In genomic region chr5:51380603-51381207, GRCh38 we compare ENCODE assay signal across 9 cellular contexts. TPM values are rescaled to one million over a fixed set of nuclear protein-coding genes. Genes with fewer than 3 reads are reported as not detected.
DNase-seq lines count a peak whose midpoint lies in the region; ATAC-seq, FAIRE-seq and TF ChIP-seq lines count a peak whose summit lies in the region.
"Had no signal": no experiment of that assay in that cellular context is flagged by ENCODE, and none has a peak within 500 bp of the region (broad histone marks: within the 10 kb centered on the region; RNA-seq: fewer than 3 reads in every experiment).

No MANE protein-coding gene starts in this region.

- no peaks in the 10 kb centered on the region for H3K36me3 Mint-ChIP-seq in WTC11
- no peaks in the 10 kb centered on the region for H3K36me3 Mint-ChIP-seq in mesothelial cell of epicardium
- H3K36me3 Mint-ChIP-seq: IgD-negative memory B cell had no signal

- DNase-seq in DMS79 (lab: John Stamatoyannopoulos, UW) (peak; percentile 36), WTC11 (ENCODE audit: low spot score) (peak; percentile 32), mesothelial cell of epicardium (ENCODE audit: low spot score in 2 of 2, unreplicated experiment in 2 of 2) (no peak), GM12891 (ENCODE audit: insufficient read length, low spot score) (no peak)
- no peak for DNase-seq in activated CD4-positive, CD25-positive, alpha-beta regulatory T cell treated with anti-CD3 and anti-CD28 coated beads, Interleukin-2, amount 50 U/mL, for 72 hours
- no peak for DNase-seq in effector CD8-positive, alpha-beta T cell (lab: John Stamatoyannopoulos, UW)

- TF ChIP-seq EP300 in Ishikawa (IDR thresholded peaks at IDR 0.05; ENCODE audit: borderline replicate concordance): no peak

- H3K4me1 Mint-ChIP-seq in WTC11 (peaks cover 89% of the 10 kb centered on the region), mesothelial cell of epicardium (peaks cover 65% of the 10 kb centered on the region)

- peak; percentile 39 for TF ChIP-seq CTCF in WTC11 (IDR thresholded peaks at IDR 0.05)
- TF ChIP-seq CTCF in mesothelial cell of epicardium (IDR thresholded peaks at IDR 0.05; ENCODE audit: unreplicated experiment): peak; percentile 71

- H3K27ac Mint-ChIP-seq in WTC11 (no peak overlapping the region), mesothelial cell of epicardium (no peak overlapping the region)
- H3K27ac Mint-ChIP-seq: IgD-negative memory B cell had no signal

- no peak for ATAC-seq in WTC11
- ATAC-seq in HG03159 (IDR thresholded peaks at IDR 0.05; ENCODE audit: unreplicated experiment): no peak

- peak; percentile 62 for TF ChIP-seq RAD21 in Ishikawa (IDR thresholded peaks at IDR 0.05; ENCODE audit: low read depth)

- CTCF ChIA-PET in WTC11 (lab: Charles Lee): interaction anchor here (1.5 kb wide), 2 partner anchors 14 to 411 kb away, joined by 3 to 7 read pairs; no protein-coding TSS in a partner anchor

- H3K4me3 Mint-ChIP-seq in WTC11 (no peak overlapping the region; the same call in 1 of the 2 replicates), mesothelial cell of epicardium (peak overlapping the region; percentile 93)
- H3K4me3 Mint-ChIP-seq: IgD-negative memory B cell had no signal

- H3K9me3 Mint-ChIP-seq in WTC11 (no peaks in the 10 kb centered on the region), mesothelial cell of epicardium (no peaks in the 10 kb centered on the region)

- POLR2A ChIA-PET in WTC11 (lab: Charles Lee): no interaction called here

- TF ChIP-seq POLR2A in GM12891 (IDR thresholded peaks at IDR 0.05; ENCODE audit: low read depth, low read length): no peak

- no peak for FAIRE-seq in GM12891 (lab: Jason Lieb, UNC)

- peaks cover 100% of the 10 kb centered on the region for H3K27me3 Mint-ChIP-seq in WTC11 (ENCODE audit: low read depth)
- peaks cover 49% of the 10 kb centered on the region for H3K27me3 Mint-ChIP-seq in mesothelial cell of epicardium (ENCODE audit: low read depth)

TF ChIP-seq in Ishikawa, 13 proteins besides CTCF, POLR2A, EP300 and RAD21 (continues in another document):
- TF ChIP-seq ZBTB7A (IDR thresholded peaks at IDR 0.05; ENCODE audit: low read depth): no peak
- TF ChIP-seq TEAD4 (IDR thresholded peaks at IDR 0.05): no peak
- TF ChIP-seq YY1 (IDR thresholded peaks at IDR 0.05; ENCODE audit: low read depth): no peak
- TF ChIP-seq MAX (IDR thresholded peaks at IDR 0.05): no peak
- no peak for TF ChIP-seq FOXM1 (IDR thresholded peaks at IDR 0.05; ENCODE audit: borderline replicate concordance, low read depth)
- TF ChIP-seq CREB1 (IDR thresholded peaks at IDR 0.05; ENCODE audit: low read depth): no peak
- no peak for TF ChIP-seq TCF12 (IDR thresholded peaks at IDR 0.05; ENCODE audit: low read depth)
- TF ChIP-seq CEBPB (IDR thresholded peaks at IDR 0.05): no peak

TF ChIP-seq in WTC11, 78 proteins besides CTCF, POLR2A, EP300 and RAD21 (continues in another document):
- TF ChIP-seq EMX1 (CRISPR knock-in tag; IDR thresholded peaks at IDR 0.05): no peak
- no peak for TF ChIP-seq ZNF263 (CRISPR knock-in tag; IDR thresholded peaks at IDR 0.05; ENCODE audit: low read depth)
- TF ChIP-seq E2F5 (CRISPR knock-in tag; IDR thresholded peaks at IDR 0.05): no peak
- TF ChIP-seq SP1 (CRISPR knock-in tag; conservative IDR thresholded peaks at IDR 0.05): no peak
- TF ChIP-seq FOXJ3 (CRISPR knock-in tag; IDR thresholded peaks at IDR 0.05; ENCODE audit: borderline replicate concordance): no peak
- TF ChIP-seq ATF3 (CRISPR knock-in tag; conservative IDR thresholded peaks at IDR 0.05): no peak
- no peak for TF ChIP-seq MLX (CRISPR knock-in tag; IDR thresholded peaks at IDR 0.05)
- TF ChIP-seq KAT7 (CRISPR knock-in tag; IDR thresholded peaks at IDR 0.05; ENCODE audit: borderline replicate concordance): no peak
- no peak for TF ChIP-seq ZNF317 (CRISPR knock-in tag; IDR thresholded peaks at IDR 0.05; ENCODE audit: borderline replicate concordance, low read depth)

TF ChIP-seq in GM12891, 5 proteins besides CTCF, POLR2A, EP300 and RAD21:
- TF ChIP-seq POLR2AphosphoS5 (IDR thresholded peaks at IDR 0.05; ENCODE audit: low read depth, low read length): no peak
- TF ChIP-seq POU2F2 (IDR thresholded peaks at IDR 0.05; ENCODE audit: low read depth, low read length): no peak
- no peak for TF ChIP-seq PAX5 (IDR thresholded peaks at IDR 0.05; ENCODE audit: insufficient read depth, low read length, severe bottlenecking)
- TF ChIP-seq SPI1 (IDR thresholded peaks at IDR 0.05; ENCODE audit: low read depth, low read length): no peak
- TF ChIP-seq TAF1 (IDR thresholded peaks at IDR 0.05; ENCODE audit: low read depth, low read length): no peak
TF ChIP-seq in GM12891: peak in this region for 0.

RNA-seq across cellular contexts. Expression of gene ISL1, which starts 2.5 kb away (rescaled TPM):
- total RNA-seq in WTC11 (2021) (0.07 to 0.18 TPM in 2 of 3 replicates, not detected in the other), mesothelial cell of epicardium (12.0 to 14.7 TPM (median 13.7 TPM) in 3 replicates)
- not detected for polyA plus RNA-seq in GM12891 (2012; ENCODE audit: low read depth, missing spikeins)
- polyA plus RNA-seq: IgD-negative memory B cell had no signal

Comparison
In these comparisons a context has a peak if more than half of its experiments do, and no peak if none do; other contexts are left out.
1. DNase-seq: peak in DMS79 (single experiment) and WTC11 (single experiment); none in mesothelial cell of epicardium (0 of 2), GM12891 (single experiment), activated CD4-positive, CD25-positive, alpha-beta regulatory T cell treated with anti-CD3 and anti-CD28 coated beads, Interleukin-2, amount 50 U/mL, for 72 hours (single experiment) and effector CD8-positive, alpha-beta T cell (single experiment).
2. RNA of gene ISL1, which starts 2.5 kb away (total RNA-seq): 12.0 to 14.7 TPM in mesothelial cell of epicardium; 0.07 to 0.18 TPM in WTC11; every median in the first group is over 10 times any median in the second.